18 cellular contexts compared by ENCODE assay signal in the genomic region with DNA sequence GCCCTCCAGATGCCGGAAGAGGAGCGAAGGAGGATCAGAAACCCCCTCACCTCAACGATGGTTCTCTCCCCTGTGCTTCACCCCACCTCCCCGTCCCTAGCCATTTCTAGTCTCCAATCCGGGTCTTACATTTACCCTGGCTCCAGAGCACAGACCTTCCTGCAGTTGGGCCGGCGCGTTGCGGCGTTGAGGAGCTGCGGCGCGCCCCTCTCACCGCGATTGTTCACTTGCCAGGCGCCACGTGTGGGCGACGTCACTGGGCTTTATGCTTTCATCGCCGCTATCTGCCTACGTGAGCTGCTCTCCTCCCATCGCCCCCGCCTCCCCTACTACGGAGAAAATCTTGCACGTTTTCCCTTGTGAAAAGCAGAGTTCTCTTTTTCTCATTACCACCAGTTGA. TPM values are rescaled to one million over a fixed set of nuclear protein-coding genes. Genes with fewer than 3 reads are reported as not detected.
A peak's percentile ranks its signal among the peaks of the same experiment; 100 is the strongest.
DNase-seq lines count a peak whose midpoint lies in the region; ATAC-seq and TF ChIP-seq lines count a peak whose summit lies in the region.
"Had no signal": no experiment of that assay in that cellular context is flagged by ENCODE, and none has a peak within 500 bp of the region (broad histone marks: within the 10 kb centered on the region; RNA-seq: fewer than 3 reads in every experiment).

A gene with protein sequence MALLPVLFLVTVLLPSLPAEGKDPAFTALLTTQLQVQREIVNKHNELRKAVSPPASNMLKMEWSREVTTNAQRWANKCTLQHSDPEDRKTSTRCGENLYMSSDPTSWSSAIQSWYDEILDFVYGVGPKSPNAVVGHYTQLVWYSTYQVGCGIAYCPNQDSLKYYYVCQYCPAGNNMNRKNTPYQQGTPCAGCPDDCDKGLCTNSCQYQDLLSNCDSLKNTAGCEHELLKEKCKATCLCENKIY (minus strand): TSS at position 198 of the 400 bp plus-strand sequence. CDS start 4,347 bp downstream, outside the sequence.

- 60 to 79% (median 61%) methylated on average over 25 to 26 of the region's 26 CpGs for WGBS in spleen, 5 donors

- no peaks in the 10 kb centered on the region for H3K4me1 Mint-ChIP-seq in mesothelial cell of epicardium
- H3K4me1 Mint-ChIP-seq: CD8-positive, alpha-beta memory T cell had no signal

- H3K36me3 ChIP-seq in BE2C: no peaks in the 10 kb centered on the region
- no peaks in the 10 kb centered on the region for H3K36me3 ChIP-seq in lower lobe of right lung
- H3K36me3 ChIP-seq in spleen: no peaks in the 10 kb centered on the region

- DNase-seq in BE2C (peak; percentile 51), NCI-H1092 (lab: John Stamatoyannopoulos, UW) (peak; percentile 15), amniotic epithelial cell (ENCODE audit: low read depth) (peak; percentile 6), lower lobe of right lung (peak; percentile 40), spleen (no peak), mesothelial cell of epicardium (ENCODE audit: low spot score in 2 of 2, unreplicated experiment in 2 of 2) (no peak)
- no peak for DNase-seq in activated effector memory CD4-positive, alpha-beta T cell treated with Interleukin-2 at 50 U/mL for 16 hours
- DNase-seq: activated CD4-positive, alpha-beta T cell treated with anti-CD3 and anti-CD28 coated beads, Interleukin-2, amount 50 U/mL, for 48 hours; amniotic stem cell; CD8-positive, alpha-beta memory T cell; glutamatergic neuron; left cardiac atrium; MM.1S; psoas muscle had no signal

- H3K9me3 ChIP-seq in BE2C (no peaks in the 10 kb centered on the region), lower lobe of right lung (no peaks in the 10 kb centered on the region), spleen (peaks cover 0 to 13% (median under 1%) of the 10 kb centered on the region in 8 donors)

- H3K27ac ChIP-seq in lower lobe of right lung (no peak within 1 kb of the TSS), spleen (no peak within 1 kb of the TSS)
- H3K27ac ChIP-seq: epithelial cell of prostate, psoas muscle had no signal

- no peak within 1 kb of the TSS for H3K27ac Mint-ChIP-seq in mesothelial cell of epicardium
- H3K27ac Mint-ChIP-seq: activated T-helper 1 cell treated with anti-CD3 and anti-CD28 coated beads, Interleukin-12 subunit alpha, Interleukin-12 subunit beta, Interleukin-2, Interleukin-4 antibody, amounts not matched to agents 30 ng/mL and 10 ng/mL and 1 ng/mL, durations not matched to agents 14 hours and 24 hours and 36 hours; CD8-positive, alpha-beta memory T cell had no signal

- TF ChIP-seq CTCF in BE2C (IDR thresholded peaks at IDR 0.05; ENCODE audit: low read depth, low read length) (no peak), lower lobe of right lung (IDR thresholded peaks at IDR 0.05) (no peak), spleen (IDR thresholded peaks at IDR 0.05 in 8 of 11, conservative IDR thresholded peaks at IDR 0.05 in 3 of 11) (no peak), mesothelial cell of epicardium (IDR thresholded peaks at IDR 0.05; ENCODE audit: unreplicated experiment) (no peak)

- H3K9me3 Mint-ChIP-seq in mesothelial cell of epicardium: peaks cover 22% of the 10 kb centered on the region

- intact Hi-C loops in lower lobe of right lung (cut with DNase I): no loop called here
- intact Hi-C loops in spleen (cut with DNase I; ENCODE audit: low total_unique reads): no loop called here

- ATAC-seq in lower lobe of right lung: peak in 1 of 2 donors; percentile 32
- ATAC-seq in HG03565 (IDR thresholded peaks at IDR 0.05; ENCODE audit: unreplicated experiment): no peak
- ATAC-seq: left cardiac atrium, psoas muscle had no signal

- H3K36me3 Mint-ChIP-seq in mesothelial cell of epicardium: no peaks in the 10 kb centered on the region
- H3K36me3 Mint-ChIP-seq: CD8-positive, alpha-beta memory T cell had no signal

- H3K4me3 Mint-ChIP-seq in mesothelial cell of epicardium: no peak within 1 kb of the TSS
- H3K4me3 Mint-ChIP-seq: activated T-helper 1 cell treated with anti-CD3 and anti-CD28 coated beads, Interleukin-12 subunit alpha, Interleukin-12 subunit beta, Interleukin-2, Interleukin-4 antibody, amounts not matched to agents 30 ng/mL and 10 ng/mL and 1 ng/mL, durations not matched to agents 14 hours and 24 hours and 36 hours; CD8-positive, alpha-beta memory T cell had no signal

- TF ChIP-seq POLR2A in spleen (IDR thresholded peaks at IDR 0.05): no peak

- peak within 1 kb of the TSS; percentile 34 for H3K4me3 ChIP-seq in BE2C (ENCODE audit: low read depth, low read length)
- no peak within 1 kb of the TSS for H3K4me3 ChIP-seq in lower lobe of right lung
- H3K4me3 ChIP-seq in spleen: no peak within 1 kb of the TSS
- H3K4me3 ChIP-seq: psoas muscle had no signal

- H3K27me3 ChIP-seq in BE2C (peaks cover 12% of the 10 kb centered on the region), lower lobe of right lung (ENCODE audit: low read depth) (no peaks in the 10 kb centered on the region), spleen (replicated peaks in 1 of 7) (no peaks in the 10 kb centered on the region)

- no peaks in the 10 kb centered on the region for H3K4me1 ChIP-seq in BE2C
- no peaks in the 10 kb centered on the region for H3K4me1 ChIP-seq in lower lobe of right lung
- no peaks in the 10 kb centered on the region for H3K4me1 ChIP-seq in spleen
- H3K4me1 ChIP-seq: psoas muscle had no signal

- no peaks in the 10 kb centered on the region for H3K27me3 Mint-ChIP-seq in mesothelial cell of epicardium (ENCODE audit: low read depth)
- H3K27me3 Mint-ChIP-seq: CD8-positive, alpha-beta memory T cell had no signal

RNA-seq across cellular contexts. Expression of the gene that starts here (rescaled TPM):
- not detected for polyA plus RNA-seq in BE2C (2012; ENCODE audit: insufficient read depth, insufficient read length, low read depth)
- total RNA-seq in lower lobe of right lung (0.83 TPM), spleen (1 to 10 TPM in 1 of 7 donors, under 1 TPM in 3, not detected in 3; 0.26 to 2.5 (median 0.42) TPM), mesothelial cell of epicardium (not detected in 3 replicates)
- polyA plus RNA-seq in spleen: not detected
- total RNA-seq: activated T-helper 1 cell treated with anti-CD3 and anti-CD28 coated beads, Interleukin-12 subunit alpha, Interleukin-12 subunit beta, Interleukin-2, Interleukin-4 antibody, amounts not matched to agents 30 ng/mL and 10 ng/mL and 1 ng/mL, durations not matched to agents 14 hours and 24 hours and 36 hours; CD8-positive, alpha-beta memory T cell; left cardiac atrium; psoas muscle had no signal
- polyA plus RNA-seq: AG04450; CD8-positive, alpha-beta memory T cell; psoas muscle had no signal

Comparison
In these comparisons a context has a peak if more than half of its experiments do, and no peak if none do; other contexts are left out.
1. Peak in DNase-seq in lower lobe of right lung; RNA of the gene not detected or under 1 TPM.
2. DNase-seq: peak in BE2C (single experiment), NCI-H1092 (single experiment) and amniotic epithelial cell (single experiment); none in activated effector memory CD4-positive, alpha-beta T cell treated with Interleukin-2 at 50 U/mL for 16 hours (single experiment), spleen (single experiment) and mesothelial cell of epicardium (0 of 2).